Comparison of ENCODE assay signal across 28 cellular contexts in genomic region chr15:39752991-39753390, GRCh38. TPM values are rescaled to one million over a fixed set of nuclear protein-coding genes. Genes with fewer than 3 reads are reported as not detected.
"Had no signal": no experiment of that assay in that cellular context is flagged by ENCODE, and none has a peak within 500 bp of the region (broad histone marks: within the 10 kb centered on the region; RNA-seq: fewer than 3 reads in every experiment).

No MANE protein-coding gene starts in this region.

- H3K27ac ChIP-seq: left ventricle myocardium inferior, ovary, right atrium auricular region, right lobe of liver, stomach, suprapubic skin, thoracic aorta, tibial artery, upper lobe of right lung had no signal

- H3K9me3 ChIP-seq: left ventricle myocardium inferior, mucosa of descending colon, ovary, right atrium auricular region, right lobe of liver, stomach, suprapubic skin, thoracic aorta, tibial artery, upper lobe of right lung had no signal

- H3K36me3 Mint-ChIP-seq: memory B cell; naive thymus-derived CD4-positive, alpha-beta T cell; natural killer cell treated with Interleukin-12 subunit alpha and Interleukin-12 subunit beta and Interleukin-15 and Interleukin-18, amount 100 ng/mL, for 72 hours; stimulated activated memory B cell treated with anti-CD40 and anti-IgM and Interleukin-4, amounts not matched to agents 10 μg/mL and 1 μg/mL and 100 μg/mL, for 72 hours had no signal

- H3K9me3 Mint-ChIP-seq: naive thymus-derived CD4-positive, alpha-beta T cell; natural killer cell treated with Interleukin-12 subunit alpha and Interleukin-12 subunit beta and Interleukin-15 and Interleukin-18, amount 100 ng/mL, for 72 hours; stimulated activated memory B cell treated with anti-CD40 and anti-IgM and Interleukin-4, amounts not matched to agents 10 μg/mL and 1 μg/mL and 100 μg/mL, for 72 hours had no signal

- H3K27ac Mint-ChIP-seq: memory B cell; naive thymus-derived CD4-positive, alpha-beta T cell; natural killer cell treated with Interleukin-12 subunit alpha and Interleukin-12 subunit beta and Interleukin-15 and Interleukin-18, amount 100 ng/mL, for 72 hours; progenitor cell of endocrine pancreas; stimulated activated memory B cell treated with anti-CD40 and anti-IgM and Interleukin-4, amounts not matched to agents 10 μg/mL and 1 μg/mL and 100 μg/mL, for 72 hours had no signal

- DNase-seq: hippocampal formation; islet precursor cell; left ventricle myocardium inferior; midbrain; mucosa of descending colon; naive thymus-derived CD4-positive, alpha-beta T cell; ovary; right lobe of liver; stimulated activated CD4-positive, alpha-beta T cell treated with anti-CD3 and anti-CD28 coated beads, Interleukin-1b, Interleukin-23, amount 100 ng/mL, for 48 hours; stimulated activated CD4-positive, alpha-beta T cell treated with anti-CD3 and anti-CD28 coated beads, Interleukin-2, amount 100 ng/mL, for 48 hours; stimulated activated CD4-positive, alpha-beta T cell treated with anti-CD3 and anti-CD28 coated beads, Interleukin-4, amount 100 ng/mL, for 4 hours; stimulated activated CD8-positive, alpha-beta memory T cell treated with anti-CD3 and anti-CD28 coated beads, Interleukin-4, amount 100 ng/mL, for 48 hours; stimulated activated naive CD4-positive, alpha-beta T cell treated with Interleukin-2 at 50 U/mL for 16 hours; stomach; tibial artery; trophoblast cell; upper lobe of right lung had no signal

- H3K4me1 ChIP-seq: right atrium auricular region, right lobe of liver, stomach, suprapubic skin, tibial artery, upper lobe of right lung had no signal

- ATAC-seq: mucosa of descending colon; naive thymus-derived CD4-positive, alpha-beta T cell; natural killer cell treated with Interleukin-12 subunit alpha and Interleukin-12 subunit beta and Interleukin-15 and Interleukin-18, amount 100 ng/mL, for 72 hours; right lobe of liver; stimulated activated memory B cell treated with anti-CD40 and anti-IgM and Interleukin-4, amounts not matched to agents 10 μg/mL and 1 μg/mL and 100 μg/mL, for 72 hours; upper lobe of right lung had no signal

- H3K4me3 Mint-ChIP-seq: memory B cell; naive thymus-derived CD4-positive, alpha-beta T cell; natural killer cell treated with Interleukin-12 subunit alpha and Interleukin-12 subunit beta and Interleukin-15 and Interleukin-18, amount 100 ng/mL, for 72 hours; stimulated activated memory B cell treated with anti-CD40 and anti-IgM and Interleukin-4, amounts not matched to agents 10 μg/mL and 1 μg/mL and 100 μg/mL, for 72 hours had no signal

- H3K4me2 ChIP-seq: smooth muscle cell had no signal

- H3K36me3 ChIP-seq: left ventricle myocardium inferior, ovary, right atrium auricular region, right lobe of liver, stomach, suprapubic skin, thoracic aorta, tibial artery, upper lobe of right lung had no signal

- H3K4me1 Mint-ChIP-seq: memory B cell; naive thymus-derived CD4-positive, alpha-beta T cell; stimulated activated memory B cell treated with anti-CD40 and anti-IgM and Interleukin-4, amounts not matched to agents 10 μg/mL and 1 μg/mL and 100 μg/mL, for 72 hours had no signal

- H3K27me3 ChIP-seq: ovary, right atrium auricular region, right lobe of liver, stomach, suprapubic skin, upper lobe of right lung had no signal

- FAIRE-seq: urothelium cell line had no signal

- H3K4me3 ChIP-seq: left ventricle myocardium inferior, lung, mucosa of descending colon, ovary, right atrium auricular region, right lobe of liver, smooth muscle cell, stomach, suprapubic skin, thoracic aorta, tibial artery, upper lobe of right lung had no signal

RNA-seq across cellular contexts. Expression of gene FSIP1, which starts 29.6 kb away (rescaled TPM):
- total RNA-seq: mesenteric fat pad had no signal
